ENCODE assay signal across 20 cellular contexts in genomic region chr2:205511666-205512065, GRCh38.
DNase-seq lines count a peak whose midpoint lies in the region; ATAC-seq, FAIRE-seq and TF ChIP-seq lines count a peak whose summit lies in the region.
"Had no signal": no experiment of that assay in that cellular context is flagged by ENCODE, and none has a peak within 500 bp of the region (broad histone marks: within the 10 kb centered on the region; RNA-seq: fewer than 3 reads in every experiment).

No MANE protein-coding gene starts in this region.

- no peak overlapping the region for H3K4me3 ChIP-seq in Caco-2 (ENCODE audit: low read depth, low read length)
- no peak overlapping the region for H3K4me3 ChIP-seq in GM12878
- H3K4me3 ChIP-seq in foreskin fibroblast (ENCODE audit: low read depth in 1 of 2, low read length in 2 of 2) = no peak overlapping the region

- POLR2A ChIA-PET in Caco-2 (lab: Charles Lee) (no interaction called here), GM12878 (lab: Charles Lee) (no interaction called here)

- H3K4me3 Mint-ChIP-seq in Caco-2 (ENCODE audit: unreplicated experiment) = no peak overlapping the region
- H3K4me3 Mint-ChIP-seq in glutamatergic neuron (ENCODE audit: unreplicated experiment) = no peak overlapping the region
- H3K4me3 Mint-ChIP-seq: HFFc6 had no signal

- H3K9ac ChIP-seq in GM12878 (ENCODE audit: control insufficient read depth, insufficient read depth, low read length) = no peak overlapping the region

- H3K36me3 ChIP-seq in Caco-2 (ENCODE audit: control insufficient read depth, insufficient read depth, low read length) (no peaks in the 10 kb centered on the region), GM12878 (ENCODE audit: control insufficient read depth in 2 of 2, insufficient read depth in 2 of 2, low read length in 1 of 2) (no peaks in the 10 kb centered on the region)

- in situ Hi-C loops in GM12878 (cut with MboI) = no loop called here

- SMC1A ChIA-PET in GM12878 (lab: Charles Lee; ENCODE audit: uncharacterized antibody, unreplicated experiment) = no interaction called here

- TF ChIP-seq CTCF in Caco-2 (IDR thresholded peaks at IDR 0.05; ENCODE audit: insufficient read depth in 1 of 2, low read depth in 1 of 2, low read length in 1 of 2, severe bottlenecking in 1 of 2, unreplicated experiment in 1 of 2) = no peak
- TF ChIP-seq CTCF in GM12878 (IDR thresholded peaks at IDR 0.05 in 2 of 3, conservative IDR thresholded peaks at IDR 0.05 in 1 of 3; ENCODE audit: control insufficient read depth in 2 of 3, extremely low read depth in 1 of 3, insufficient read depth in 1 of 3, low read depth in 3 of 3, low read length in 3 of 3) = no peak
- TF ChIP-seq CTCF in foreskin fibroblast (IDR thresholded peaks at IDR 0.05; ENCODE audit: low read depth, low read length) = no peak
- TF ChIP-seq CTCF in glutamatergic neuron (IDR thresholded peaks at IDR 0.05; ENCODE audit: partially characterized antibody, unreplicated experiment) = no peak

- H3K9me3 Mint-ChIP-seq in Caco-2 (ENCODE audit: unreplicated experiment) (peaks cover 3% of the 10 kb centered on the region), glutamatergic neuron (ENCODE audit: unreplicated experiment) (no peaks in the 10 kb centered on the region)
- H3K9me3 Mint-ChIP-seq: HFFc6 had no signal

- no TSS peak for BruUV-seq in Caco-2 (replicated peaks; lab: Mats Ljungman, UMichigan)
- BruUV-seq in GM12878 (replicated peaks; lab: Mats Ljungman, UMichigan) = no TSS peak

- H3K27me3 Mint-ChIP-seq in Caco-2 (ENCODE audit: insufficient read depth, unreplicated experiment) (no peaks in the 10 kb centered on the region), glutamatergic neuron (ENCODE audit: unreplicated experiment) (no peaks in the 10 kb centered on the region)

- no peak for TF ChIP-seq RAD21 in GM12878 (IDR thresholded peaks at IDR 0.05; ENCODE audit: insufficient read depth, low read depth, low read length)

- TF ChIP-seq POLR2A in GM12878 (IDR thresholded peaks at IDR 0.05; ENCODE audit: low read depth, low read length) = no peak

- no peak overlapping the region for H2AFZ ChIP-seq in GM12878 (ENCODE audit: control insufficient read depth, low read depth, low read length)

- ATAC-seq in GM12878 (no peak), HG03439 (IDR thresholded peaks at IDR 0.05; ENCODE audit: unreplicated experiment) (no peak), HG02588 (IDR thresholded peaks at IDR 0.05; ENCODE audit: unreplicated experiment) (no peak)

- intact Hi-C loops in Caco-2 (cut with micrococcal nuclease; ENCODE audit: unreplicated experiment) (loop anchor here (2.0 to 5.0 kb wide), 3 partner anchors 169 to 624 kb away; no protein-coding TSS in a partner anchor), GM12878 (cut with micrococcal nuclease; ENCODE audit: unreplicated experiment) (no loop called here)

- RAD21 ChIA-PET in GM12878 (lab: Charles Lee; ENCODE audit: unreplicated experiment) = no interaction called here

- H3K4me2 ChIP-seq in GM12878 (ENCODE audit: control insufficient read depth, insufficient read depth) = no peak overlapping the region

- no peak for DNase-seq in Caco-2
- DNase-seq in NAMALWA (ENCODE audit: low spot score) = peak; percentile 4
- DNase-seq in GM12878 (ENCODE audit: low read depth, low spot score) = no peak
- peak; percentile 12 for DNase-seq in iris pigment epithelial cell (ENCODE audit: low read depth)
- no peak for DNase-seq in foreskin fibroblast
- DNase-seq in glutamatergic neuron = no peak
- DNase-seq: C1 segment of cervical spinal cord, COR-L47, GOT3, Kasumi-1, NCI-H146, NCI-H2081 treated with DMSO at 0.1 percent for 48 hours, NCI-H226, NCI-H526, T-helper 1 cell had no signal

- H3K4me1 ChIP-seq in Caco-2 = peaks cover 37% of the 10 kb centered on the region
- H3K4me1 ChIP-seq in GM12878 (ENCODE audit: control insufficient read depth, insufficient read depth, low read length) = no peaks in the 10 kb centered on the region

- H3K27ac Mint-ChIP-seq in Caco-2 (ENCODE audit: unreplicated experiment) (peak overlapping the region; percentile 24), glutamatergic neuron (ENCODE audit: unreplicated experiment) (no peak overlapping the region)

- H3K27ac ChIP-seq in GM12878 (ENCODE audit: control insufficient read depth, insufficient read depth) = no peak overlapping the region

- peaks cover under 1% of the 10 kb centered on the region; the same call in 1 of the 2 replicates for H3K9me3 ChIP-seq in Caco-2
- H3K9me3 ChIP-seq in GM12878 (replicated peaks; ENCODE audit: control insufficient read depth, insufficient read depth, low read length) = no peaks in the 10 kb centered on the region

- TF ChIP-seq EP300 in GM12878 (IDR thresholded peaks at IDR 0.05; ENCODE audit: borderline replicate concordance in 1 of 2, control insufficient read depth in 1 of 2, low read depth in 2 of 2, low read length in 2 of 2) = no peak

- peaks cover 49% of the 10 kb centered on the region for H3K4me1 Mint-ChIP-seq in Caco-2 (ENCODE audit: low read depth, unreplicated experiment)
- peaks cover 6% of the 10 kb centered on the region for H3K4me1 Mint-ChIP-seq in glutamatergic neuron (ENCODE audit: low read depth, unreplicated experiment)

- H3K27me3 ChIP-seq in Caco-2 (replicated peaks; ENCODE audit: control insufficient read depth, insufficient read depth, low read length) = no peaks in the 10 kb centered on the region
- H3K27me3 ChIP-seq in GM12878 (replicated peaks in 1 of 2; ENCODE audit: control insufficient read depth in 2 of 2, insufficient read depth in 2 of 2, low read length in 1 of 2) = no peaks in the 10 kb centered on the region

- no peaks in the 10 kb centered on the region for H4K20me1 ChIP-seq in GM12878 (ENCODE audit: control insufficient read depth, insufficient read depth)

- no peaks in the 10 kb centered on the region for H3K79me2 ChIP-seq in GM12878 (ENCODE audit: control insufficient read depth, insufficient read depth, low read length)

- FAIRE-seq in GM12878 (lab: Jason Lieb, UNC) = no peak
- FAIRE-seq: GM12891, GM19239 had no signal

- CTCF ChIA-PET in Caco-2 (lab: Charles Lee) = interaction anchor here (0.6 kb wide), 1 partner anchor 369 kb away, joined by 3 read pairs; no protein-coding TSS in a partner anchor
- CTCF ChIA-PET in GM12878 (lab: Yijun Ruan, JAX) = no interaction called here

- WGBS in GM12878 (ENCODE audit: insufficient coverage, insufficient replicate concordance, low lambda C conversion rate, missing lambda C conversion rate) = 32% methylated on average over 3 of the region's 3 CpGs

- H3K36me3 Mint-ChIP-seq in Caco-2 (ENCODE audit: insufficient read depth, unreplicated experiment) (peaks cover 31% of the 10 kb centered on the region), glutamatergic neuron (ENCODE audit: unreplicated experiment) (no peaks in the 10 kb centered on the region)

TF ChIP-seq in GM12878, 131 proteins besides CTCF, POLR2A, EP300 and RAD21:
- TF ChIP-seq YY1 (IDR thresholded peaks at IDR 0.05; ENCODE audit: low read depth, low read length) = 0 out of 2 replicates have a peak, but pooled peaks have one; percentile 46
- TF ChIP-seq PBX3 (IDR thresholded peaks at IDR 0.05; ENCODE audit: insufficient replicate concordance, low read depth, low read length) = no peak

Comparison
In these comparisons a context has a peak if more than half of its experiments do, and no peak if none do; other contexts are left out.
1. DNase-seq: peak in NAMALWA (single experiment) and iris pigment epithelial cell (single experiment); none in Caco-2 (0 of 2), GM12878 (single experiment), foreskin fibroblast (0 of 2) and glutamatergic neuron (single experiment).